1 cellular context compared by ENCODE assay signal in genomic region chr19:2577722-2578335, GRCh38.
TF ChIP-seq lines count a peak whose summit lies in the region.

No MANE protein-coding gene starts in this region.

TF ChIP-seq in liver, 16 proteins besides CTCF, POLR2A, EP300 and RAD21 (continued from another document):
- TF ChIP-seq REST (IDR thresholded peaks at IDR 0.05) = no peak
- TF ChIP-seq FOXA1 (IDR thresholded peaks at IDR 0.05) = no peak
- no peak for TF ChIP-seq ZBTB33 (IDR thresholded peaks at IDR 0.05)
- TF ChIP-seq MAX (IDR thresholded peaks at IDR 0.05) = no peak
- no peak for TF ChIP-seq GABPA (IDR thresholded peaks at IDR 0.05 in 1 of 2, conservative IDR thresholded peaks at IDR 0.05 in 1 of 2)
- TF ChIP-seq YY1 (IDR thresholded peaks at IDR 0.05) = no peak
- TF ChIP-seq RXRA (IDR thresholded peaks at IDR 0.05) = no peak
- no peak for TF ChIP-seq HNF4A (conservative IDR thresholded peaks at IDR 0.05)
